Comparison of ENCODE assay signal across 12 cellular contexts in the genomic region with DNA sequence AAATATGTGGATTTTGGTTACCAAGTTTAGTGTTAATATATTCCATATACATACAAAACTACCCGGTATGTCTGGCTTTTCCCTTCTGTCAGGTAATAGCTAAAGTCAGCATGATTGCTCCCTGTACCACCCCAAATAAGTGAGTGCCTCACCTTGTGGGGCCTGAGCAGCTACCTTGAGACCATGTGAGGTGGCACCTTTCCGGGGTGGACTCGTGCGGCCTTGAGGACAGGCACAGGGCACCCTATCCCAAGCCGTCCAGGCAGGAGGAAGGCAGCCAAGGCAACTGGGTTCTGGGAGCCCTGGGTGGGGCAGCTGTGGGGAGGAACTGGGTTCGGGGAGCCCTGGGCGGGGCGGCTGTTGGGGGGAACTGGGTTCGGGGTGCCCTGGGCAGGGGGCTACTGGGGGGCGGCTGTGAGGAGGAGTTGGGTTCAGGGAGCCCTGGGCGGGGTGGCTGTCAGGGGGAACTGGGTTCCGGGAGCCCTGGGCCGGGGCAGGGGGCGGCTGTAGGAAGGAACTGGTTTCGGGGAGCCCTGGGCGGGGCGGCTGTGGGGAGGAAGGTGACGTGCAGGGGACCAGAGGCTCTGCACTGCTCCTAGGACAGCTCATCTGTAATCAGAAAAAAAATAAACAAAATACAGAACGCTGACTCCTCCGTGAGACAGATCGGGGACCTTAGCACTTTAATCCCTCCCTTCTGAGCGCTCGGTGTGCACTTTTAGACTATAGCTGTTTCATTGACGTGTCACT.
DNase-seq lines count a peak whose midpoint lies in the region; ATAC-seq and TF ChIP-seq lines count a peak whose summit lies in the region.
"Had no signal": no experiment of that assay in that cellular context is flagged by ENCODE, and none has a peak within 500 bp of the region (broad histone marks: within the 10 kb centered on the region; RNA-seq: fewer than 3 reads in every experiment).

No MANE protein-coding gene starts in this region.

- H3K27ac Mint-ChIP-seq in natural killer cell treated with Interleukin-12 subunit alpha and Interleukin-12 subunit beta and Interleukin-15 and Interleukin-18, amount 100 ng/mL, for 72 hours, result no peak overlapping the region
- H3K27ac Mint-ChIP-seq in natural killer cell, result no peak overlapping the region
- peak overlapping the region; percentile 91 for H3K27ac Mint-ChIP-seq in activated CD4-positive, alpha-beta memory T cell treated with anti-CD3 and anti-CD28 coated beads, Interleukin-2, amount 10 ng/mL, durations not matched to agents 7 days and 5 days

- no peak overlapping the region for H3K4me3 ChIP-seq in fibroblast of lung (replicated peaks in 1 of 4; ENCODE audit: control extremely low read depth in 1 of 4, insufficient read depth in 1 of 4, low read depth in 3 of 4, low read length in 4 of 4)

- no peaks in the 10 kb centered on the region for H4K20me1 ChIP-seq in fibroblast of lung (ENCODE audit: control insufficient read depth, extremely low read depth, insufficient read depth, low read length)

- H3K79me2 ChIP-seq in fibroblast of lung (ENCODE audit: control insufficient read depth, insufficient read depth, low read length), result no peaks in the 10 kb centered on the region

- no peak overlapping the region for H3K4me2 ChIP-seq in fibroblast of lung (ENCODE audit: extremely low read depth, insufficient read depth, low read length)

- H3K27ac ChIP-seq in fibroblast of lung (ENCODE audit: insufficient read depth, low read length), result no peak overlapping the region
- H3K27ac ChIP-seq: HL-60 had no signal

- TF ChIP-seq CTCF in natural killer cell (IDR thresholded peaks at IDR 0.05), result no peak
- no peak for TF ChIP-seq CTCF in fibroblast of lung (conservative IDR thresholded peaks at IDR 0.05 in 1 of 2, IDR thresholded peaks at IDR 0.05 in 1 of 2; ENCODE audit: low read depth in 1 of 2, low read length in 2 of 2)

- H3K36me3 ChIP-seq in fibroblast of lung (ENCODE audit: control insufficient read depth, insufficient read depth, low read length), result no peaks in the 10 kb centered on the region

- ATAC-seq in natural killer cell treated with Interleukin-12 subunit alpha and Interleukin-12 subunit beta and Interleukin-15 and Interleukin-18, amount 100 ng/mL, for 72 hours, result no peak
- ATAC-seq in natural killer cell, result no peak

- H3K9ac ChIP-seq in fibroblast of lung (ENCODE audit: insufficient read depth, low read length), result no peak overlapping the region

- H3K4me1 ChIP-seq in fibroblast of lung (ENCODE audit: control insufficient read depth, extremely low read depth, insufficient read depth, low read length), result peaks cover 11% of the 10 kb centered on the region

- CTCF ChIA-PET in activated CD4-positive, alpha-beta memory T cell treated with anti-CD3 and anti-CD28 coated beads, Interleukin-2, amount 10 ng/mL, durations not matched to agents 7 days and 5 days (lab: Charles Lee), result interaction anchor here (0.7 to 1.6 kb wide), 3 partner anchors 63 to 86 kb away, joined by 3 to 6 read pairs (median 3); partner anchors contain the start of gene POFUT2

- H3K9me3 ChIP-seq in fibroblast of lung (ENCODE audit: control insufficient read depth, insufficient read depth, low read depth, low read length), result no peaks in the 10 kb centered on the region

- H3K36me3 Mint-ChIP-seq in natural killer cell treated with Interleukin-12 subunit alpha and Interleukin-12 subunit beta and Interleukin-15 and Interleukin-18, amount 100 ng/mL, for 72 hours, result no peaks in the 10 kb centered on the region
- no peaks in the 10 kb centered on the region for H3K36me3 Mint-ChIP-seq in natural killer cell
- peaks cover 74% of the 10 kb centered on the region for H3K36me3 Mint-ChIP-seq in activated CD4-positive, alpha-beta memory T cell treated with anti-CD3 and anti-CD28 coated beads, Interleukin-2, amount 10 ng/mL, durations not matched to agents 7 days and 5 days (ENCODE audit: low read depth)

- H3K4me3 Mint-ChIP-seq in natural killer cell treated with Interleukin-12 subunit alpha and Interleukin-12 subunit beta and Interleukin-15 and Interleukin-18, amount 100 ng/mL, for 72 hours, result peak overlapping the region; percentile 34
- no peak overlapping the region for H3K4me3 Mint-ChIP-seq in natural killer cell
- H3K4me3 Mint-ChIP-seq in activated CD4-positive, alpha-beta memory T cell treated with anti-CD3 and anti-CD28 coated beads, Interleukin-2, amount 10 ng/mL, durations not matched to agents 7 days and 5 days, result peak overlapping the region; percentile 36

- H3K4me1 Mint-ChIP-seq in natural killer cell treated with Interleukin-12 subunit alpha and Interleukin-12 subunit beta and Interleukin-15 and Interleukin-18, amount 100 ng/mL, for 72 hours (ENCODE audit: low read depth in 2 of 2), result peaks cover 27 to 31% of the 10 kb centered on the region in 2 donors
- peaks cover 28 to 33% of the 10 kb centered on the region in 2 donors for H3K4me1 Mint-ChIP-seq in natural killer cell
- peaks cover 84% of the 10 kb centered on the region for H3K4me1 Mint-ChIP-seq in activated CD4-positive, alpha-beta memory T cell treated with anti-CD3 and anti-CD28 coated beads, Interleukin-2, amount 10 ng/mL, durations not matched to agents 7 days and 5 days

- POLR2A ChIA-PET in activated CD4-positive, alpha-beta memory T cell treated with anti-CD3 and anti-CD28 coated beads, Interleukin-2, amount 10 ng/mL, durations not matched to agents 7 days and 5 days (lab: Charles Lee), result interaction anchor here (0.8 to 2.0 kb wide), 11 partner anchors 10 to 145 kb away, joined by 3 to 5 read pairs (median 3); partner anchors contain the start of gene POFUT2

- H3K27me3 ChIP-seq in fibroblast of lung (ENCODE audit: control insufficient read depth, insufficient read depth, low read length), result peaks cover 10% of the 10 kb centered on the region

- no peak overlapping the region for H2AFZ ChIP-seq in fibroblast of lung (ENCODE audit: low read length)

- H3K9me3 Mint-ChIP-seq in natural killer cell treated with Interleukin-12 subunit alpha and Interleukin-12 subunit beta and Interleukin-15 and Interleukin-18, amount 100 ng/mL, for 72 hours, result no peaks in the 10 kb centered on the region
- no peaks in the 10 kb centered on the region for H3K9me3 Mint-ChIP-seq in natural killer cell
- H3K9me3 Mint-ChIP-seq in activated CD4-positive, alpha-beta memory T cell treated with anti-CD3 and anti-CD28 coated beads, Interleukin-2, amount 10 ng/mL, durations not matched to agents 7 days and 5 days, result no peaks in the 10 kb centered on the region

- intact Hi-C loops in natural killer cell (cut with micrococcal nuclease), result no loop called here

- peaks cover 22 to 29% of the 10 kb centered on the region in 2 donors for H3K27me3 Mint-ChIP-seq in natural killer cell treated with Interleukin-12 subunit alpha and Interleukin-12 subunit beta and Interleukin-15 and Interleukin-18, amount 100 ng/mL, for 72 hours
- H3K27me3 Mint-ChIP-seq in natural killer cell (ENCODE audit: low read depth in 2 of 2), result peaks cover 19 to 25% of the 10 kb centered on the region in 2 donors
- peaks cover 2% of the 10 kb centered on the region for H3K27me3 Mint-ChIP-seq in activated CD4-positive, alpha-beta memory T cell treated with anti-CD3 and anti-CD28 coated beads, Interleukin-2, amount 10 ng/mL, durations not matched to agents 7 days and 5 days

- DNase-seq in natural killer cell treated with Interleukin-12 subunit alpha and Interleukin-12 subunit beta and Interleukin-15 and Interleukin-18, amount 100 ng/mL, for 72 hours (ENCODE audit: low spot score), result no peak
- DNase-seq in natural killer cell (no peak), fibroblast of lung (ENCODE audit: low read depth in 2 of 2) (peak; percentile 17 to 19), RKO (ENCODE audit: low spot score) (no peak), SW480 (ENCODE audit: low spot score) (no peak), NAMALWA (ENCODE audit: low spot score) (no peak), midbrain (lab: John Stamatoyannopoulos, UW) (no peak)
- DNase-seq in activated CD4-positive, alpha-beta memory T cell treated with anti-CD3 and anti-CD28 coated beads, Interleukin-2, amount 10 ng/mL, durations not matched to agents 7 days and 5 days, result peak; percentile 88
- DNase-seq: NCI-H1105, OCI-M1, small intestine had no signal

Comparison
In these comparisons a context has a peak if more than half of its experiments do, and no peak if none do; other contexts are left out.
1. DNase-seq: peak in activated CD4-positive, alpha-beta memory T cell treated with anti-CD3 and anti-CD28 coated beads, Interleukin-2, amount 10 ng/mL, durations not matched to agents 7 days and 5 days (single experiment) and fibroblast of lung (2 of 2); none in natural killer cell treated with Interleukin-12 subunit alpha and Interleukin-12 subunit beta and Interleukin-15 and Interleukin-18, amount 100 ng/mL, for 72 hours (single experiment), natural killer cell (single experiment), RKO (single experiment), SW480 (single experiment), NAMALWA (single experiment) and midbrain (single experiment).